Comparison of ENCODE assay signal across 11 cellular contexts in the genomic region with DNA sequence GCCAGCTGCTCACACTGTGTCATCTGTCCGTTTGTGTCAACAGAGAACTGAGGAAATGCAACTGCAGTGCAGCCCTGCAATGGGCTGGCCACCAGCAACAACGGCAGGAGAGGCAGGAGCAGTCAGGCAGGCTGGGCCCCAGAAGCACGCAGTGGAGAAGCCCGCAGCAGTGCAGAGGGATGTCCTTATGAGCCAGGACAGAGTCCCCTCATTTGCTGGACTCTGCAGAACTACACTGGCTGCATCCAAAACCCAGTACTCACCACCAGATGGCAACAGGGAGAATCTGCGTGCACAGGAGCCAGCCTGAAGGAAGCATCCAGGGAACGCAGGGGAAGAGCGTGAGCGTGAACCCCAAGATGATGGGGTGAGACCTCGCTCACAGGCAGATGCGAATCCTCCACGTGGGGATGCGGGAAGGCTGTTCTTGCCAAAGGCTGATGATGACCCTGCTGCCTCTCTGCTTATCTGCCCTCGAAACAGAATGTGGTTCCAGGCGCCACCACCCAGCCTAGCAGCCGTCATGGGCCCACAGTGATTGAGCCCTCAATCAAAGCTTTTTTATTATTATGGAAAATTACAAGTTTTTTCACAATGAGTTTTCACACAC.
A peak's percentile ranks its signal among the peaks of the same experiment; 100 is the strongest.
DNase-seq lines count a peak whose midpoint lies in the region; ATAC-seq and TF ChIP-seq lines count a peak whose summit lies in the region.
"Had no signal": no experiment of that assay in that cellular context is flagged by ENCODE, and none has a peak within 500 bp of the region (broad histone marks: within the 10 kb centered on the region; RNA-seq: fewer than 3 reads in every experiment).

No MANE protein-coding gene starts in this region.

- H3K9me3 ChIP-seq in mammary epithelial cell (replicated peaks; ENCODE audit: insufficient read depth, low read length) (peaks cover 18% of the 10 kb centered on the region), testis (no peaks in the 10 kb centered on the region), ovary (no peaks in the 10 kb centered on the region)
- H3K9me3 ChIP-seq: BLaER1 treated with 17β-estradiol and CSF1 and Interleukin-3, amounts not matched to agents 10 nM and 100 nM had no signal

- H3K27ac ChIP-seq in mammary epithelial cell (ENCODE audit: insufficient read depth, low read depth, low read length) (no peak overlapping the region), testis (no peak overlapping the region), ovary (no peak overlapping the region)
- H3K27ac ChIP-seq: BLaER1 treated with 17β-estradiol and CSF1 and Interleukin-3, amounts not matched to agents 10 nM and 100 nM had no signal

- H3K79me2 ChIP-seq in mammary epithelial cell (ENCODE audit: insufficient read depth, low read length), result no peaks in the 10 kb centered on the region

- POLR2A ChIA-PET in MCF 10A (lab: Yijun Ruan, JAX), result no interaction called here

- no peak for TF ChIP-seq POLR2A in testis (IDR thresholded peaks at IDR 0.05)
- no peak for TF ChIP-seq POLR2A in ovary (IDR thresholded peaks at IDR 0.05)

- no peaks in the 10 kb centered on the region for H3K36me3 Mint-ChIP-seq in MCF 10A (ENCODE audit: insufficient read depth, unreplicated experiment)

- dilution Hi-C loops in mammary epithelial cell (cut with HindIII; ENCODE audit: low sequenced_read_pairs), result no loop called here

- no peaks in the 10 kb centered on the region for H4K20me1 ChIP-seq in mammary epithelial cell (ENCODE audit: insufficient read depth, low read length)

- H3K27me3 ChIP-seq in mammary epithelial cell (ENCODE audit: insufficient read depth, low read length) (no peaks in the 10 kb centered on the region), testis (no peaks in the 10 kb centered on the region), ovary (no peaks in the 10 kb centered on the region)
- H3K27me3 ChIP-seq: BLaER1 treated with 17β-estradiol and CSF1 and Interleukin-3, amounts not matched to agents 10 nM and 100 nM had no signal

- no peak overlapping the region for H2AFZ ChIP-seq in mammary epithelial cell (ENCODE audit: low read depth, low read length)

- no TSS peak for BruUV-seq in MCF 10A (replicated peaks; lab: Mats Ljungman, UMichigan)
- no TSS peak for BruUV-seq in mammary epithelial cell (replicated peaks; lab: Mats Ljungman, UMichigan)

- no peak overlapping the region for H3K4me3 Mint-ChIP-seq in MCF 10A (ENCODE audit: unreplicated experiment)

- H3K9me3 Mint-ChIP-seq in MCF 10A (ENCODE audit: unreplicated experiment), result peaks cover 11% of the 10 kb centered on the region

- no peak overlapping the region for H3K9ac ChIP-seq in mammary epithelial cell (ENCODE audit: insufficient read depth, low read length)
- H3K9ac ChIP-seq: BLaER1 treated with 17β-estradiol and CSF1 and Interleukin-3, amounts not matched to agents 10 nM and 100 nM had no signal

- intact Hi-C loops in MCF 10A (cut with micrococcal nuclease), result loop anchor here (1.0 kb wide), 1 partner anchor 53 kb away; no protein-coding TSS in a partner anchor
- intact Hi-C loops in mammary epithelial cell (cut with micrococcal nuclease), result loop anchor here (1.0 to 10.0 kb wide), 2 partner anchors 53 to 1101 kb away; no protein-coding TSS in a partner anchor
- intact Hi-C loops in testis (cut with DNase I; ENCODE audit: low total_unique reads), result no loop called here
- intact Hi-C loops in ovary (cut with DNase I), result loop anchor here in 1 of 4 donors (10.0 kb wide), 1 partner anchor 61 kb away; no protein-coding TSS in a partner anchor

- CTCF ChIA-PET in MCF 10A (lab: Yijun Ruan, JAX), result interaction anchor here (0.6 to 3.2 kb wide), 20 partner anchors 11 to 1359 kb away, joined by 3 to 30 read pairs (median 4); no protein-coding TSS in a partner anchor
- CTCF ChIA-PET in mammary epithelial cell (lab: Charles Lee; ENCODE audit: low non-redundant PET), result no interaction called here

- H3K4me3 ChIP-seq in mammary epithelial cell (replicated peaks in 1 of 3; ENCODE audit: insufficient read depth in 1 of 3, low read depth in 2 of 3, low read length in 3 of 3), result no peak overlapping the region
- H3K4me3 ChIP-seq in testis, result no peak overlapping the region
- H3K4me3 ChIP-seq in ovary, result no peak overlapping the region
- H3K4me3 ChIP-seq: BLaER1 treated with 17β-estradiol and CSF1 and Interleukin-3, amounts not matched to agents 10 nM and 100 nM had no signal

- TF ChIP-seq CTCF in MCF 10A (IDR thresholded peaks at IDR 0.05; ENCODE audit: unreplicated experiment), result peak; percentile 58
- peak in 1 of 2 donors; percentile 16 for TF ChIP-seq CTCF in mammary epithelial cell (conservative IDR thresholded peaks at IDR 0.05 in 1 of 2, IDR thresholded peaks at IDR 0.05 in 1 of 2; ENCODE audit: extremely low read depth in 1 of 2, insufficient read depth in 1 of 2, low read depth in 1 of 2, low read length in 2 of 2)
- TF ChIP-seq CTCF in testis (IDR thresholded peaks at IDR 0.05), result peak in 1 of 3 experiments; percentile 19
- TF ChIP-seq CTCF in ovary (IDR thresholded peaks at IDR 0.05), result no peak

- no peak overlapping the region for H3K4me2 ChIP-seq in mammary epithelial cell (ENCODE audit: insufficient read depth, low read depth, low read length)
- H3K4me2 ChIP-seq: BLaER1 treated with 17β-estradiol and CSF1 and Interleukin-3, amounts not matched to agents 10 nM and 100 nM had no signal

- H3K27ac Mint-ChIP-seq in MCF 10A (ENCODE audit: low read depth, unreplicated experiment), result no peak overlapping the region

- in situ Hi-C loops in mammary epithelial cell (cut with MboI; ENCODE audit: low sequenced_read_pairs in 2 of 2), result no loop called here

- no peak for ATAC-seq in HG03280 (IDR thresholded peaks at IDR 0.05; ENCODE audit: unreplicated experiment)
- ATAC-seq: right cardiac atrium had no signal

- H3K4me1 Mint-ChIP-seq in MCF 10A (ENCODE audit: insufficient read depth, unreplicated experiment), result no peaks in the 10 kb centered on the region

- TF ChIP-seq EP300 in ovary (IDR thresholded peaks at IDR 0.05), result no peak

- peaks cover 16% of the 10 kb centered on the region for H3K27me3 Mint-ChIP-seq in MCF 10A (ENCODE audit: insufficient read depth, unreplicated experiment)

- H3K36me3 ChIP-seq in mammary epithelial cell (ENCODE audit: insufficient read depth, low read length) (no peaks in the 10 kb centered on the region), testis (ENCODE audit: low read depth, missing control alignments) (no peaks in the 10 kb centered on the region), ovary (no peaks in the 10 kb centered on the region)
- H3K36me3 ChIP-seq: BLaER1 treated with 17β-estradiol and CSF1 and Interleukin-3, amounts not matched to agents 10 nM and 100 nM had no signal

- 48% methylated on average over 10 of the region's 15 CpGs for WGBS in mammary epithelial cell (ENCODE audit: low coverage, missing lambda C conversion rate)
- WGBS in testis, 2 donors, result 77 to 79% methylated on average over 12 to 15 of the region's 15 CpGs
- WGBS in ovary, 3 donors, result 68 to 72% (median 70%) methylated on average over 15 of the region's 15 CpGs

- H3K4me1 ChIP-seq in mammary epithelial cell (ENCODE audit: insufficient read depth, low read length), result no peaks in the 10 kb centered on the region
- no peaks in the 10 kb centered on the region for H3K4me1 ChIP-seq in testis
- no peaks in the 10 kb centered on the region for H3K4me1 ChIP-seq in ovary (ENCODE audit: insufficient read depth)

- peak; percentile 46 for DNase-seq in MCF 10A (ENCODE audit: unreplicated experiment)
- no peak for DNase-seq in mammary epithelial cell
- peak; percentile 22 for DNase-seq in NCI-H460 (ENCODE audit: extremely low read depth, low read depth)
- DNase-seq in dermis blood vessel endothelial cell, result peak; percentile 15
- DNase-seq in testis, result peak; percentile 20
- no peak for DNase-seq in ovary
- no peak for DNase-seq in effector CD4-positive, alpha-beta T cell
- DNase-seq: cerebellar nuclear complex, right cardiac atrium had no signal

Comparison
In these comparisons a context has a peak if more than half of its experiments do, and no peak if none do; other contexts are left out.
1. DNase-seq: peak in MCF 10A (single experiment), NCI-H460 (single experiment), dermis blood vessel endothelial cell (single experiment) and testis (single experiment); none in mammary epithelial cell (single experiment), ovary (0 of 5) and effector CD4-positive, alpha-beta T cell (single experiment).